ENCODE assay signal across 18 cellular contexts in the genomic region with DNA sequence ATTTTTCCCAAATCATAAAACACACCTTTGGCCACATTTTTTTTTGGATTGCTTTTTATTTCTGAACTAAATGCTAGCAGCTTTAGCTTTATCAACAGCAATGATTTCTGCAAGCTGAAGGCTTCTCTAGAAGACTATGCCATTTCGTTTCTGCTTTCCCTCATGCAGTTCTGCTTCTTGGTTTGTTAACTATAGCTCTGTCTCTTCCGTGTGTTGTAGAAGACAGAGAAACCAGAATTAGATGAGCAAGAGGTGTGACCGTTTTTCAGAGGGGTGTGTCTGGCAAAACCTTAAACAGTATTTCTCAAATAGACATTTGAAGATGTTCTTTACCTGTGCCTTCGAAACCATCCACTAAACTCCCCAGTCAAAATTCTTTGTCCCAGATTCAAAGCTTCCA.
DNase-seq lines count a peak whose midpoint lies in the region; ATAC-seq, FAIRE-seq and TF ChIP-seq lines count a peak whose summit lies in the region.
"Had no signal": no experiment of that assay in that cellular context is flagged by ENCODE, and none has a peak within 500 bp of the region (broad histone marks: within the 10 kb centered on the region; RNA-seq: fewer than 3 reads in every experiment).

No MANE protein-coding gene starts in this region.

- no peaks in the 10 kb centered on the region for H3K4me1 Mint-ChIP-seq in neural crest cell
- H3K4me1 Mint-ChIP-seq: CD14-positive monocyte; CD4-positive, alpha-beta memory T cell had no signal

- no peak overlapping the region for H3K4me3 Mint-ChIP-seq in neural crest cell
- H3K4me3 Mint-ChIP-seq: CD14-positive monocyte; CD4-positive, alpha-beta memory T cell had no signal

- H3K36me3 Mint-ChIP-seq in neural crest cell (ENCODE audit: low read depth): peaks cover 63% of the 10 kb centered on the region
- H3K36me3 Mint-ChIP-seq: CD14-positive monocyte had no signal

- TF ChIP-seq CTCF in GM12865 (IDR thresholded peaks at IDR 0.05; ENCODE audit: insufficient read depth, low read depth, low read length, missing control alignments) (no peak), VCaP (conservative IDR thresholded peaks at IDR 0.05) (no peak), neural crest cell (conservative IDR thresholded peaks at IDR 0.05) (no peak)

- no peaks in the 10 kb centered on the region for H3K27me3 Mint-ChIP-seq in neural crest cell (ENCODE audit: low read depth)
- H3K27me3 Mint-ChIP-seq: CD4-positive, alpha-beta memory T cell had no signal

- peaks cover 5% of the 10 kb centered on the region for H3K9me3 Mint-ChIP-seq in neural crest cell

- FAIRE-seq in H54 (lab: Jason Lieb, UNC): peak; percentile 87
- FAIRE-seq: GM12891 had no signal

- no peak for ATAC-seq in HG03039 (IDR thresholded peaks at IDR 0.05; ENCODE audit: unreplicated experiment)
- no peak for ATAC-seq in HG03571 (IDR thresholded peaks at IDR 0.05; ENCODE audit: unreplicated experiment)

- peak; percentile 12 for DNase-seq in GM12865 (ENCODE audit: low read depth)
- no peak for DNase-seq in H54 (ENCODE audit: insufficient read length, low spot score)
- DNase-seq in neural crest cell (ENCODE audit: low read depth, low spot score): no peak
- no peak for DNase-seq in dedifferentiated amniotic fluid mesenchymal stem cell (ENCODE audit: extremely low spot score)
- DNase-seq in NCI-H526 (lab: John Stamatoyannopoulos, UW): no peak
- DNase-seq: 8988T; CD4-positive, alpha-beta memory T cell; DMS79 treated with DMSO at 0.1 percent for 48 hours; GF-D8; GM23248; HCEC 1CT; KG1 had no signal

- H3K4me3 ChIP-seq in GM12865 (ENCODE audit: low read depth, low read length): no peak overlapping the region
- H3K4me3 ChIP-seq: BLaER1, GM23248 had no signal

- no peak for TF ChIP-seq POLR2A in H54 (IDR thresholded peaks at IDR 0.05; ENCODE audit: low read depth, low read length)

- H3K27ac Mint-ChIP-seq in neural crest cell (ENCODE audit: unreplicated experiment): peak overlapping the region; percentile 75
- H3K27ac Mint-ChIP-seq: CD14-positive monocyte; CD4-positive, alpha-beta memory T cell had no signal

- H3K27ac ChIP-seq in VCaP: peak overlapping the region; percentile 87
- H3K27ac ChIP-seq: BLaER1, GM23248 had no signal
